ENCODE assay signal across 23 cellular contexts in the genomic region with DNA sequence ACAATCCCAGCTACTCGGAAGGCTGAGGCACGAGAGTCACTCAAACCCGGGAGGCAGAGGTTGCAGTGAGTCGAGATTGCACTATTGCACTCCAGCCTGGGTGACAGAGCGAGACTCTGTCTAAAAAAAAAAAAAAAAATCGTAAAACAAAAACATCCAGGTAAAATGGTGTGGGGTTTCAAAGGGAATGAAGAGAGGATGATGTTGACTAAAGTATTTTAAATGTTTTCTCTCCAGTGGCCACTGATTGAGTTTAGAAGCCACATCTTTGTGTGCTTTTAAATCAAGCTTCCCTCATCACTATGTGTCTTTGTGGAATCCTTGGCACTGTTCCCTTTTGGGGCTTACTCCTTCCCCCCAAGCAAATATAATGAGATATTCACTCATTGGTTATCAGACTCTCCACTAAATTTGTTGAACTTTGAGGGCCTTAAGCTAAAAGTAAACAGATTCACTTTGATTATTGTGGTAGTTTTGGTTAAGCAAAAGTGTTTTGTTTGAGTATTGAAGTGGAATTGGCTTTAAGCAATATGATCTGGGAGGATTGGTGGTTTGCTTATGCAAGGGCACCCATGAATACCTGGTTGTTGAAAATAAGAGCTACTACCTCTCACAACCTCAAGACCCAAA.
"Had no signal": no experiment of that assay in that cellular context is flagged by ENCODE, and none has a peak within 500 bp of the region (broad histone marks: within the 10 kb centered on the region; RNA-seq: fewer than 3 reads in every experiment).

No MANE protein-coding gene starts in this region.

- DNase-seq: activated CD4-positive, alpha-beta T cell treated with anti-CD3 and anti-CD28 coated beads, Interleukin-2, amount 10 ng/mL, durations not matched to agents 7 days and 5 days; activated CD4-positive, CD25-positive, alpha-beta regulatory T cell; activated CD8-positive, alpha-beta memory T cell treated with anti-CD3 and anti-CD28 coated beads for 24 hours; activated naive CD4-positive, alpha-beta T cell; activated naive CD8-positive, alpha-beta T cell treated with anti-CD3 and anti-CD28 coated beads, Interleukin-2, amount 10 ng/mL, durations not matched to agents 7 days and 5 days; glutamatergic neuron; hypothalamus; kidney; left ventricle myocardium inferior; mesendoderm; nucleus accumbens; right cardiac atrium; stimulated activated CD4-positive, alpha-beta T cell treated with anti-CD3 and anti-CD28 coated beads, Interleukin-4, amount 100 ng/mL, for 4 hours; stimulated activated CD8-positive, alpha-beta memory T cell treated with anti-CD3 and anti-CD28 coated beads, Interleukin-4, amount 100 ng/mL, for 48 hours; stimulated activated naive CD8-positive, alpha-beta T cell treated with anti-CD3 and anti-CD28 coated beads, Interleukin-15, Interleukin-2, amounts not matched to agents 100 U/mL and 50 U/mL, for 24 hours; T-helper 2 cell; upper lobe of left lung had no signal

- H3K36me3 ChIP-seq: left ventricle myocardium inferior, suprapubic skin, upper lobe of left lung had no signal

- H3K27ac ChIP-seq: coronary artery, left ventricle myocardium inferior, suprapubic skin, upper lobe of left lung had no signal

- ATAC-seq: esophagus mucosa; right cardiac atrium; stimulated activated naive CD8-positive, alpha-beta T cell treated with anti-CD3 and anti-CD28 coated beads, Interleukin-15, Interleukin-2, amounts not matched to agents 100 U/mL and 50 U/mL, for 24 hours had no signal

- H3K9me3 ChIP-seq: left ventricle myocardium inferior, suprapubic skin, upper lobe of left lung had no signal

- H3K27me3 Mint-ChIP-seq: activated CD4-positive, alpha-beta T cell treated with anti-CD3 and anti-CD28 coated beads, Interleukin-2, amount 10 ng/mL, durations not matched to agents 7 days and 5 days; activated naive CD8-positive, alpha-beta T cell treated with anti-CD3 and anti-CD28 coated beads, Interleukin-2, amount 10 ng/mL, durations not matched to agents 7 days and 5 days; brain; central memory CD8-positive, alpha-beta T cell had no signal

- H3K27me3 ChIP-seq: suprapubic skin, upper lobe of left lung had no signal

- H3K27ac Mint-ChIP-seq: activated CD4-positive, alpha-beta T cell treated with anti-CD3 and anti-CD28 coated beads, Interleukin-2, amount 10 ng/mL, durations not matched to agents 7 days and 5 days; activated naive CD8-positive, alpha-beta T cell treated with anti-CD3 and anti-CD28 coated beads, Interleukin-2, amount 10 ng/mL, durations not matched to agents 7 days and 5 days; nephron had no signal

- H3K9me3 Mint-ChIP-seq: activated CD4-positive, alpha-beta T cell treated with anti-CD3 and anti-CD28 coated beads, Interleukin-2, amount 10 ng/mL, durations not matched to agents 7 days and 5 days; nephron had no signal

- H3K4me3 ChIP-seq: coronary artery, left ventricle myocardium inferior, suprapubic skin, upper lobe of left lung had no signal

- H3K4me1 Mint-ChIP-seq: activated CD4-positive, alpha-beta T cell treated with anti-CD3 and anti-CD28 coated beads, Interleukin-2, amount 10 ng/mL, durations not matched to agents 7 days and 5 days; activated naive CD8-positive, alpha-beta T cell treated with anti-CD3 and anti-CD28 coated beads, Interleukin-2, amount 10 ng/mL, durations not matched to agents 7 days and 5 days; central memory CD8-positive, alpha-beta T cell had no signal

- H3K4me3 Mint-ChIP-seq: activated CD4-positive, alpha-beta T cell treated with anti-CD3 and anti-CD28 coated beads, Interleukin-2, amount 10 ng/mL, durations not matched to agents 7 days and 5 days; activated naive CD8-positive, alpha-beta T cell treated with anti-CD3 and anti-CD28 coated beads, Interleukin-2, amount 10 ng/mL, durations not matched to agents 7 days and 5 days; brain; central memory CD8-positive, alpha-beta T cell; nephron had no signal
